In genomic region chr3:109784852-109785631, GRCh38 we compare ENCODE assay signal across 17 cellular contexts.
"Had no signal": no experiment of that assay in that cellular context is flagged by ENCODE, and none has a peak within 500 bp of the region (broad histone marks: within the 10 kb centered on the region; RNA-seq: fewer than 3 reads in every experiment).

No MANE protein-coding gene starts in this region.

- ATAC-seq: gastrocnemius medialis; heart right ventricle; left lobe of liver; naive thymus-derived CD4-positive, alpha-beta T cell; right lobe of liver; stimulated activated memory B cell treated with anti-CD40 and anti-IgM and Interleukin-4, amounts not matched to agents 10 μg/mL and 1 μg/mL and 100 μg/mL, for 72 hours had no signal

- DNase-seq: dermis blood vessel endothelial cell; effector CD4-positive, alpha-beta T cell; gastrocnemius medialis; heart right ventricle; islet precursor cell; mammary epithelial cell; naive thymus-derived CD4-positive, alpha-beta T cell; nephron progenitor cell; retina; right lobe of liver; stimulated activated CD4-positive, alpha-beta T cell treated with anti-CD3 and anti-CD28 coated beads, Interleukin-4, amount 100 ng/mL, for 1 hour; stimulated activated CD8-positive, alpha-beta memory T cell treated with anti-CD3 and anti-CD28 coated beads, Interleukin-4, amount 100 ng/mL, for 48 hours; tibial artery; upper lobe of left lung; uterus had no signal
